In the genomic region with DNA sequence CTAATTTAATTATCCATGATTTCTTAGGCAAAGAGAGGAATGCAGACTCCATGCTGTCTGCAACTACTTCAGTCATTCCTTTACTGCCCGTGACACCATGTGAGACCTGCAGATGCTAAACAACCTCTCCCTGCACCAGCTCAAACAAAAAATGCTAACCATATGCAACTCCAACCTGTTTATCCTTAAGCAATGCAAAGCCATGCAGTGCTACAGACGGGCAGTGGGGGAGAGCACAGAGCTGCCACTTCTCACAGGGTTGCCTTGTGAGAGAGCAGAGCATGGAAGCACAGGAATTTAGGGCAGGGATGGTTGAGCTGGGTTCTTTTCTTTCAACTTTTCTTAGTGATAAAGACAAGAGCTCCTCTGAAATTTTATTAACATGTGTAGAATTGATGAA, we compare ENCODE assay signal across 1 cellular context.
TF ChIP-seq lines count a peak whose summit lies in the region.

No MANE protein-coding gene starts in this region.

TF ChIP-seq in Ishikawa, 13 proteins besides CTCF, POLR2A, EP300 and RAD21 (continued from another document):
- TF ChIP-seq, protein P1, sequence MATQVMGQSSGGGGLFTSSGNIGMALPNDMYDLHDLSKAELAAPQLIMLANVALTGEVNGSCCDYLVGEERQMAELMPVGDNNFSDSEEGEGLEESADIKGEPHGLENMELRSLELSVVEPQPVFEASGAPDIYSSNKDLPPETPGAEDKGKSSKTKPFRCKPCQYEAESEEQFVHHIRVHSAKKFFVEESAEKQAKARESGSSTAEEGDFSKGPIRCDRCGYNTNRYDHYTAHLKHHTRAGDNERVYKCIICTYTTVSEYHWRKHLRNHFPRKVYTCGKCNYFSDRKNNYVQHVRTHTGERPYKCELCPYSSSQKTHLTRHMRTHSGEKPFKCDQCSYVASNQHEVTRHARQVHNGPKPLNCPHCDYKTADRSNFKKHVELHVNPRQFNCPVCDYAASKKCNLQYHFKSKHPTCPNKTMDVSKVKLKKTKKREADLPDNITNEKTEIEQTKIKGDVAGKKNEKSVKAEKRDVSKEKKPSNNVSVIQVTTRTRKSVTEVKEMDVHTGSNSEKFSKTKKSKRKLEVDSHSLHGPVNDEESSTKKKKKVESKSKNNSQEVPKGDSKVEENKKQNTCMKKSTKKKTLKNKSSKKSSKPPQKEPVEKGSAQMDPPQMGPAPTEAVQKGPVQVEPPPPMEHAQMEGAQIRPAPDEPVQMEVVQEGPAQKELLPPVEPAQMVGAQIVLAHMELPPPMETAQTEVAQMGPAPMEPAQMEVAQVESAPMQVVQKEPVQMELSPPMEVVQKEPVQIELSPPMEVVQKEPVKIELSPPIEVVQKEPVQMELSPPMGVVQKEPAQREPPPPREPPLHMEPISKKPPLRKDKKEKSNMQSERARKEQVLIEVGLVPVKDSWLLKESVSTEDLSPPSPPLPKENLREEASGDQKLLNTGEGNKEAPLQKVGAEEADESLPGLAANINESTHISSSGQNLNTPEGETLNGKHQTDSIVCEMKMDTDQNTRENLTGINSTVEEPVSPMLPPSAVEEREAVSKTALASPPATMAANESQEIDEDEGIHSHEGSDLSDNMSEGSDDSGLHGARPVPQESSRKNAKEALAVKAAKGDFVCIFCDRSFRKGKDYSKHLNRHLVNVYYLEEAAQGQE (IDR thresholded peaks at IDR 0.05; ENCODE audit: low read depth) = no peak
- no peak for TF ChIP-seq EGR1 (IDR thresholded peaks at IDR 0.05)
TF ChIP-seq in Ishikawa: peak in this region for 0.
